In genomic region chr16:49631521-49632041, GRCh38 we compare ENCODE assay signal across 20 cellular contexts.
DNase-seq lines count a peak whose midpoint lies in the region; ATAC-seq and TF ChIP-seq lines count a peak whose summit lies in the region.
"Had no signal": no experiment of that assay in that cellular context is flagged by ENCODE, and none has a peak within 500 bp of the region (broad histone marks: within the 10 kb centered on the region; RNA-seq: fewer than 3 reads in every experiment).

No MANE protein-coding gene starts in this region.

- peak; percentile 46 for DNase-seq in AG04449 (ENCODE audit: low read depth, low spot score)
- DNase-seq in GM03348 (ENCODE audit: low spot score): peak; percentile 56
- DNase-seq in coronary artery (ENCODE audit: low spot score): peak; percentile 68
- peak; percentile 17 for DNase-seq in mesendoderm
- DNase-seq in stimulated activated CD4-positive, alpha-beta T cell treated with anti-CD3 and anti-CD28 coated beads, Interleukin-15, amount 100 ng/mL, for 24 hours: no peak
- no peak for DNase-seq in HuH-7 (ENCODE audit: low spot score)
- DNase-seq in erythroblast (lab: John Stamatoyannopoulos, UW): no peak
- DNase-seq: activated CD4-positive, alpha-beta T cell treated with anti-CD3 and anti-CD28 coated beads, Interleukin-2, amount 10 ng/mL, durations not matched to agents 7 days and 5 days; activated T-cell treated with anti-CD3 and anti-CD28 coated beads, Interleukin-2, amount 50 U/mL, for 4 hours; CD4-positive, CD25-positive, alpha-beta regulatory T cell; colonic mucosa; foreskin melanocyte; mucosa of descending colon; NCI-H1694 treated with DMSO at 0.1 percent for 48 hours; stimulated activated CD4-positive, alpha-beta T cell treated with anti-CD3 and anti-CD28 coated beads, Interleukin-1b, Interleukin-23, amount 100 ng/mL, for 48 hours; T-helper 9 cell had no signal

- no peak overlapping the region for H2BK120ac ChIP-seq in mesendoderm (ENCODE audit: low read depth, low read length)

- H3K4me3 ChIP-seq in AG04449 (ENCODE audit: low read depth, low read length) (no peak overlapping the region), coronary artery (no peak overlapping the region), mesendoderm (ENCODE audit: low read length) (no peak overlapping the region)
- H3K4me3 ChIP-seq: colonic mucosa, GM23338, K562, mucosa of descending colon, upper lobe of left lung had no signal

- H3K23ac ChIP-seq in mesendoderm (ENCODE audit: low read length): no peak overlapping the region

- H3K9ac ChIP-seq in mesendoderm (ENCODE audit: low read length): no peak overlapping the region

- H3K27ac ChIP-seq in coronary artery (peak overlapping the region in 1 of 2 donors; percentile 48), mesendoderm (ENCODE audit: low read depth, low read length) (no peak overlapping the region)
- H3K27ac ChIP-seq: colonic mucosa, upper lobe of left lung had no signal

- no peak overlapping the region for H3K56ac ChIP-seq in mesendoderm (ENCODE audit: low read length)

- no CpG with 5 or more reads among the region's 3 CpGs for WGBS in mesendoderm (ENCODE audit: extremely low coverage, insufficient coverage, low lambda C conversion rate)

- no peak overlapping the region for H2BK5ac ChIP-seq in mesendoderm (ENCODE audit: low read length)

- no peak overlapping the region for H4K5ac ChIP-seq in mesendoderm (ENCODE audit: low read length)

- no peaks in the 10 kb centered on the region for H3K79me2 ChIP-seq in mesendoderm (ENCODE audit: control insufficient read depth, insufficient read depth, low read length)

- TF ChIP-seq POLR2A in erythroblast (IDR thresholded peaks at IDR 0.05; ENCODE audit: low read length): no peak

- H3K4me1 ChIP-seq in mesendoderm (ENCODE audit: control insufficient read depth, low read depth, low read length): no peaks in the 10 kb centered on the region
- H3K4me1 ChIP-seq: colonic mucosa, upper lobe of left lung had no signal

- H4K8ac ChIP-seq in mesendoderm (ENCODE audit: low read depth, low read length): no peak overlapping the region

- no peak overlapping the region for H2BK15ac ChIP-seq in mesendoderm (replicated peaks; ENCODE audit: low read depth)

- POLR2A ChIA-PET in AG04449 (lab: Yijun Ruan, JAX): interaction anchor here (1.3 kb wide), 1 partner anchor 10 kb away, joined by 5 read pairs; no protein-coding TSS in a partner anchor

- TF ChIP-seq CTCF in AG04449 (IDR thresholded peaks at IDR 0.05; ENCODE audit: insufficient read depth, low read length, missing control alignments) (no peak), coronary artery (IDR thresholded peaks at IDR 0.05) (no peak)

- peaks cover 5% of the 10 kb centered on the region for H3K36me3 ChIP-seq in mesendoderm (ENCODE audit: control insufficient read depth, insufficient read depth, low read length)
- H3K36me3 ChIP-seq: colonic mucosa had no signal

- H3K4ac ChIP-seq in mesendoderm (ENCODE audit: low read depth, low read length): no peak overlapping the region

- ATAC-seq in GM21717 (IDR thresholded peaks at IDR 0.05; ENCODE audit: unreplicated experiment): no peak
- ATAC-seq: activated T-cell treated with anti-CD3 and anti-CD28 coated beads, Interleukin-2, amount 50 U/mL, for 4 hours; GM23338; K562; mucosa of descending colon had no signal

- no peak overlapping the region for H3K4me2 ChIP-seq in mesendoderm (ENCODE audit: low read length)
- H3K4me2 ChIP-seq: GM23338 had no signal

- H3K18ac ChIP-seq in mesendoderm (ENCODE audit: low read length): no peak overlapping the region

- CTCF ChIA-PET in AG04449 (lab: Yijun Ruan, JAX): interaction anchor here (0.9 to 1.8 kb wide), 2 partner anchors 10 to 12 kb away, joined by 3 to 5 read pairs; no protein-coding TSS in a partner anchor

- H2AK5ac ChIP-seq in mesendoderm (ENCODE audit: low read length): no peak overlapping the region

- no peaks in the 10 kb centered on the region for H3K27me3 ChIP-seq in mesendoderm (ENCODE audit: insufficient read depth, low read length, poor library complexity)
- H3K27me3 ChIP-seq: colonic mucosa, upper lobe of left lung had no signal

- H3K79me1 ChIP-seq in mesendoderm (ENCODE audit: low read length): no peaks in the 10 kb centered on the region

Comparison
In these comparisons a context has a peak if more than half of its experiments do, and no peak if none do; other contexts are left out.
1. DNase-seq: peak in AG04449 (single experiment), GM03348 (single experiment), coronary artery (single experiment) and mesendoderm (single experiment); none in stimulated activated CD4-positive, alpha-beta T cell treated with anti-CD3 and anti-CD28 coated beads, Interleukin-15, amount 100 ng/mL, for 24 hours (single experiment), HuH-7 (single experiment) and erythroblast (0 of 2).